15 cellular contexts compared by ENCODE assay signal in genomic region chr11:66008468-66009101, GRCh38. TPM values are rescaled to one million over a fixed set of nuclear protein-coding genes. Genes with fewer than 3 reads are reported as not detected.
A peak's percentile ranks its signal among the peaks of the same experiment; 100 is the strongest.
DNase-seq lines count a peak whose midpoint lies in the region; ATAC-seq and TF ChIP-seq lines count a peak whose summit lies in the region.
"Had no signal": no experiment of that assay in that cellular context is flagged by ENCODE, and none has a peak within 500 bp of the region (broad histone marks: within the 10 kb centered on the region; RNA-seq: fewer than 3 reads in every experiment).

No MANE protein-coding gene starts in this region.

- no peak overlapping the region for H4K8ac ChIP-seq in trophoblast cell (ENCODE audit: low read depth, low read length)

- intact Hi-C loops in dendritic cell treated with granulocyte-macrophage colony-stimulating factor and Interleukin-4, amounts not matched to agents 40 ng/mL and 50 ng/mL, for 4 days (cut with micrococcal nuclease), result loop anchor here (10.0 kb wide), 1 partner anchor 56 kb away; no protein-coding TSS in a partner anchor
- intact Hi-C loops in upper lobe of right lung (cut with DNase I), result no loop called here

- no peak overlapping the region for H2BK120ac ChIP-seq in trophoblast cell (ENCODE audit: insufficient read depth, low read length, poor library complexity)

- no peak overlapping the region for H3K4ac ChIP-seq in trophoblast cell (ENCODE audit: low read depth, low read length)

- peak overlapping the region; percentile 16 for H2BK5ac ChIP-seq in trophoblast cell (ENCODE audit: low read depth, low read length, poor library complexity)

- ATAC-seq in upper lobe of right lung (no peak), HG02642 (IDR thresholded peaks at IDR 0.05; ENCODE audit: poor library complexity, unreplicated experiment) (no peak)
- ATAC-seq: activated CD8-positive, alpha-beta T cell treated with anti-CD3 and anti-CD28 coated beads for 36 hours; naive thymus-derived CD8-positive, alpha-beta T cell; T-helper 17 cell had no signal

- WGBS in trophoblast cell (ENCODE audit: extremely low coverage, insufficient coverage, insufficient read length), result no CpG with 5 or more reads among the region's 10 CpGs

- H3K4me3 Mint-ChIP-seq in dendritic cell treated with granulocyte-macrophage colony-stimulating factor and Interleukin-4, amounts not matched to agents 40 ng/mL and 50 ng/mL, for 4 days, result no peak overlapping the region
- H3K4me3 Mint-ChIP-seq: activated CD8-positive, alpha-beta T cell treated with anti-CD3 and anti-CD28 coated beads for 36 hours; T-helper 17 cell had no signal

- H3K27ac Mint-ChIP-seq in dendritic cell treated with granulocyte-macrophage colony-stimulating factor and Interleukin-4, amounts not matched to agents 40 ng/mL and 50 ng/mL, for 4 days, result peak overlapping the region; percentile 55
- H3K27ac Mint-ChIP-seq: activated CD8-positive, alpha-beta T cell treated with anti-CD3 and anti-CD28 coated beads for 36 hours had no signal

- H3K4me1 ChIP-seq in trophoblast cell (ENCODE audit: control insufficient read depth in 1 of 2, insufficient read depth in 2 of 2, low read length in 2 of 2) (peaks cover 36 to 42% of the 10 kb centered on the region in 2 experiments), upper lobe of right lung (peaks cover 9% of the 10 kb centered on the region)

- H3K18ac ChIP-seq in trophoblast cell (ENCODE audit: low read length), result peak overlapping the region; percentile 38

- peaks cover 30% of the 10 kb centered on the region for H3K27me3 Mint-ChIP-seq in dendritic cell treated with granulocyte-macrophage colony-stimulating factor and Interleukin-4, amounts not matched to agents 40 ng/mL and 50 ng/mL, for 4 days

- H4K91ac ChIP-seq in trophoblast cell (ENCODE audit: low read depth, low read length), result peak overlapping the region; percentile 29

- H3K4me2 ChIP-seq in trophoblast cell (ENCODE audit: low read length), result no peak overlapping the region

- DNase-seq in GM13976 (ENCODE audit: low spot score), result peak; percentile 12
- peak; percentile 41 for DNase-seq in NCI-H69 (lab: John Stamatoyannopoulos, UW)
- DNase-seq in trophoblast cell, result peak in 1 of 2 donors; percentile 29
- no peak for DNase-seq in upper lobe of right lung
- no peak for DNase-seq in C1 segment of cervical spinal cord (lab: John Stamatoyannopoulos, UW)
- DNase-seq: activated CD8-positive, alpha-beta T cell treated with anti-CD3 and anti-CD28 coated beads for 36 hours; activated naive CD4-positive, alpha-beta T cell treated with Interleukin-2 at 50 U/mL for 16 hours; head of caudate nucleus; KG1; NCI-H2081; T-helper 17 cell had no signal

- peaks cover 24% of the 10 kb centered on the region for H3K36me3 Mint-ChIP-seq in dendritic cell treated with granulocyte-macrophage colony-stimulating factor and Interleukin-4, amounts not matched to agents 40 ng/mL and 50 ng/mL, for 4 days (ENCODE audit: low read depth)

- H3K36me3 ChIP-seq in trophoblast cell (ENCODE audit: control insufficient read depth in 1 of 2, insufficient read depth in 2 of 2, low read length in 2 of 2) (peaks cover 7 to 9% of the 10 kb centered on the region in 2 experiments), upper lobe of right lung (peaks cover 20% of the 10 kb centered on the region)

- peaks cover 3% of the 10 kb centered on the region for H3K79me2 ChIP-seq in trophoblast cell (ENCODE audit: control insufficient read depth, insufficient read depth, low read length, poor library complexity)

- H3K14ac ChIP-seq in trophoblast cell (ENCODE audit: low read length), result peak overlapping the region; percentile 13

- H3K23ac ChIP-seq in trophoblast cell (ENCODE audit: low read length), result no peak overlapping the region

- no peaks in the 10 kb centered on the region for H3K9me3 ChIP-seq in trophoblast cell (ENCODE audit: insufficient read depth, low read depth, low read length)
- no peaks in the 10 kb centered on the region for H3K9me3 ChIP-seq in upper lobe of right lung

- peak overlapping the region; percentile 15 for H2AK5ac ChIP-seq in trophoblast cell (ENCODE audit: low read length)

- H4K12ac ChIP-seq in trophoblast cell (ENCODE audit: low read depth, low read length), result no peak overlapping the region

- TF ChIP-seq CTCF in GM13976 (IDR thresholded peaks at IDR 0.05; ENCODE audit: borderline replicate concordance, control extremely low read depth, extremely low read depth, insufficient read depth, missing control alignments) (no peak), upper lobe of right lung (IDR thresholded peaks at IDR 0.05) (no peak)

- H3K9me3 Mint-ChIP-seq in dendritic cell treated with granulocyte-macrophage colony-stimulating factor and Interleukin-4, amounts not matched to agents 40 ng/mL and 50 ng/mL, for 4 days, result no peaks in the 10 kb centered on the region
- H3K9me3 Mint-ChIP-seq: activated CD8-positive, alpha-beta T cell treated with anti-CD3 and anti-CD28 coated beads for 36 hours; naive thymus-derived CD8-positive, alpha-beta T cell had no signal

- no peak overlapping the region for H2AFZ ChIP-seq in trophoblast cell (ENCODE audit: insufficient read depth, low read length, poor library complexity)

- H3K4me3 ChIP-seq in trophoblast cell (ENCODE audit: low read depth, low read length), result no peak overlapping the region
- no peak overlapping the region for H3K4me3 ChIP-seq in upper lobe of right lung

- peak overlapping the region; percentile 1 for H2BK12ac ChIP-seq in trophoblast cell (ENCODE audit: low read length)

- H3K27me3 ChIP-seq in trophoblast cell (ENCODE audit: insufficient read depth, low read length), result no peaks in the 10 kb centered on the region
- H3K27me3 ChIP-seq in upper lobe of right lung, result peaks cover 18% of the 10 kb centered on the region

- peaks cover 36% of the 10 kb centered on the region for H3K4me1 Mint-ChIP-seq in dendritic cell treated with granulocyte-macrophage colony-stimulating factor and Interleukin-4, amounts not matched to agents 40 ng/mL and 50 ng/mL, for 4 days (ENCODE audit: low read depth)

- H3K27ac ChIP-seq in trophoblast cell (ENCODE audit: low read depth, low read length) (no peak overlapping the region), upper lobe of right lung (no peak overlapping the region)

- in situ Hi-C loops in GM13976 (cut with MboI; ENCODE audit: low sequenced_read_pairs, unreplicated experiment), result no loop called here

- H3K79me1 ChIP-seq in trophoblast cell (ENCODE audit: low read length), result peaks cover 19% of the 10 kb centered on the region

- no peak overlapping the region for H3K9ac ChIP-seq in trophoblast cell (ENCODE audit: low read length)

RNA-seq across cellular contexts. Expression of gene CST6, which starts 3.2 kb away (rescaled TPM):
- polyA plus RNA-seq in trophoblast cell (2013), result 15.1 and 18.1 TPM in 2 replicates
- total RNA-seq in upper lobe of right lung, result 23.7 TPM
- total RNA-seq: naive thymus-derived CD8-positive, alpha-beta T cell; skeletal muscle tissue; T-helper 17 cell had no signal
- polyA plus RNA-seq: naive thymus-derived CD8-positive, alpha-beta T cell had no signal

RNA-seq across cellular contexts. Expression of gene BANF1, which starts 6.3 kb away (rescaled TPM):
- 248 and 252 TPM in 2 replicates for polyA plus RNA-seq in trophoblast cell (2013)
- total RNA-seq in upper lobe of right lung, result 167 TPM

RNA-seq across cellular contexts. Expression of gene EIF1AD, which starts 6.6 kb away (rescaled TPM):
- 38.7 and 41.3 TPM in 2 replicates for polyA plus RNA-seq in trophoblast cell (2013)
- 32.6 TPM for total RNA-seq in upper lobe of right lung

RNA-seq across cellular contexts. Expression of gene CATSPER1, which starts 17.7 kb away (rescaled TPM):
- 0.04 TPM in 1 of 2 replicates, not detected in the other for polyA plus RNA-seq in trophoblast cell (2013)
- total RNA-seq in upper lobe of right lung, result 3.4 TPM
- total RNA-seq: activated CD8-positive, alpha-beta T cell treated with anti-CD3 and anti-CD28 coated beads for 36 hours; naive thymus-derived CD8-positive, alpha-beta T cell; skeletal muscle tissue; T-helper 17 cell had no signal

RNA-seq across cellular contexts. Expression of gene GAL3ST3, which starts 40.4 kb away (rescaled TPM):
- polyA plus RNA-seq in trophoblast cell (2013), result 0.12 TPM in 2 replicates
- not detected for total RNA-seq in upper lobe of right lung
- total RNA-seq: naive thymus-derived CD8-positive, alpha-beta T cell; T-helper 17 cell had no signal

Comparison
In these comparisons a context has a peak if more than half of its experiments do, and no peak if none do; other contexts are left out.
1. DNase-seq: peak in GM13976 (single experiment) and NCI-H69 (single experiment); none in upper lobe of right lung (single experiment) and C1 segment of cervical spinal cord (0 of 14).